Comparison of ENCODE assay signal across 15 cellular contexts in genomic region chr20:22762576-22763256, GRCh38.
DNase-seq lines count a peak whose midpoint lies in the region; ATAC-seq and TF ChIP-seq lines count a peak whose summit lies in the region.
"Had no signal": no experiment of that assay in that cellular context is flagged by ENCODE, and none has a peak within 500 bp of the region (broad histone marks: within the 10 kb centered on the region; RNA-seq: fewer than 3 reads in every experiment).

No MANE protein-coding gene starts in this region.

- H3F3A ChIP-seq in PC-9 (ENCODE audit: insufficient read depth, low read depth): peaks cover 27% of the 10 kb centered on the region

- H2AK5ac ChIP-seq in mesenchymal stem cell (ENCODE audit: low read length, severe bottlenecking): peak overlapping the region; percentile 94

- H3K4me1 ChIP-seq in PC-9 (replicated peaks; ENCODE audit: insufficient read depth) (peaks cover 42% of the 10 kb centered on the region), mesenchymal stem cell (ENCODE audit: control insufficient read depth, insufficient read depth, low read depth, low read length) (peaks cover 29% of the 10 kb centered on the region), upper lobe of right lung (peaks cover 5% of the 10 kb centered on the region)

- peak overlapping the region; percentile 70 for H4K91ac ChIP-seq in mesenchymal stem cell (ENCODE audit: low read length)

- no peaks in the 10 kb centered on the region for H3K27me3 Mint-ChIP-seq in chondrocyte (ENCODE audit: low read depth)
- H3K27me3 Mint-ChIP-seq: activated B cell treated with CpG ODN at 0.5 μM for 24 hours; CD4-positive, alpha-beta T cell; effector memory CD8-positive, alpha-beta T cell had no signal

- CTCF ChIA-PET in PC-9 (lab: Charles Lee): interaction anchor here (1.6 kb wide), 1 partner anchor 13 kb away, joined by 6 read pairs; no protein-coding TSS in a partner anchor

- H3K36me3 ChIP-seq in PC-9 (ENCODE audit: low read depth) (no peaks in the 10 kb centered on the region), mesenchymal stem cell (ENCODE audit: control insufficient read depth in 1 of 2, insufficient read depth in 2 of 2, low read depth in 1 of 2, low read length in 2 of 2) (no peaks in the 10 kb centered on the region), upper lobe of right lung (no peaks in the 10 kb centered on the region)

- H3K4me3 Mint-ChIP-seq in chondrocyte (ENCODE audit: unreplicated experiment): peak overlapping the region; percentile 6
- H3K4me3 Mint-ChIP-seq: activated B cell treated with CpG ODN at 0.5 μM for 24 hours; CD4-positive, alpha-beta T cell; effector memory CD8-positive, alpha-beta T cell; HFFc6; stimulated activated effector memory CD8-positive, alpha-beta T cell treated with anti-CD3 and anti-CD28 coated beads, Interleukin-12 subunit alpha, Interleukin-12 subunit beta, amount 100 ng/mL, for 72 hours had no signal

- H3K9me2 ChIP-seq in PC-9 (ENCODE audit: insufficient read depth): peaks cover 7% of the 10 kb centered on the region; the same call in 1 of the 2 replicates

- H3K4ac ChIP-seq in mesenchymal stem cell (ENCODE audit: low read depth in 1 of 2, low read length in 2 of 2): peak overlapping the region in 1 of 2 experiments; percentile 82

- H3K27ac ChIP-seq in PC-9 (peak overlapping the region; percentile 98), mesenchymal stem cell (ENCODE audit: low read length, poor library complexity, severe bottlenecking) (peak overlapping the region; percentile 96), upper lobe of right lung (peak overlapping the region; percentile 39)
- H3K27ac ChIP-seq: SK-N-MC had no signal

- H2BK15ac ChIP-seq in mesenchymal stem cell (ENCODE audit: low read depth, poor library complexity, severe bottlenecking): peak overlapping the region; percentile 7

- DNase-seq in PC-9: peak; percentile 50 to 58
- DNase-seq in chondrocyte (ENCODE audit: low spot score): no peak
- peak; percentile 3 for DNase-seq in mesenchymal stem cell
- DNase-seq in upper lobe of right lung: no peak
- DNase-seq in LoVo (ENCODE audit: low spot score): no peak
- no peak for DNase-seq in ACHN
- no peak for DNase-seq in DMS53 treated with DMSO at 0.1 percent for 48 hours (lab: John Stamatoyannopoulos, UW; ENCODE audit: unreplicated experiment)
- DNase-seq: activated B cell treated with CpG ODN at 0.5 μM for 24 hours; CD4-positive, alpha-beta T cell; effector memory CD8-positive, alpha-beta T cell; HFFc6; hypothalamus; NCI-H774 had no signal

- H3K4me1 Mint-ChIP-seq in chondrocyte (ENCODE audit: low read depth): peaks cover 75% of the 10 kb centered on the region
- H3K4me1 Mint-ChIP-seq: activated B cell treated with CpG ODN at 0.5 μM for 24 hours; stimulated activated effector memory CD8-positive, alpha-beta T cell treated with anti-CD3 and anti-CD28 coated beads, Interleukin-12 subunit alpha, Interleukin-12 subunit beta, amount 100 ng/mL, for 72 hours had no signal

- no peaks in the 10 kb centered on the region for H3K79me1 ChIP-seq in mesenchymal stem cell (replicated peaks; ENCODE audit: low read length, poor library complexity, severe bottlenecking)

- no peaks in the 10 kb centered on the region for H3K36me3 Mint-ChIP-seq in chondrocyte (ENCODE audit: low read depth)
- H3K36me3 Mint-ChIP-seq: stimulated activated effector memory CD8-positive, alpha-beta T cell treated with anti-CD3 and anti-CD28 coated beads, Interleukin-12 subunit alpha, Interleukin-12 subunit beta, amount 100 ng/mL, for 72 hours had no signal

- no peaks in the 10 kb centered on the region for H3K9me3 Mint-ChIP-seq in chondrocyte (ENCODE audit: low read depth)
- H3K9me3 Mint-ChIP-seq: activated B cell treated with CpG ODN at 0.5 μM for 24 hours had no signal

- POLR2A ChIA-PET in PC-9 (lab: Charles Lee; ENCODE audit: unreplicated experiment): interaction anchor here (0.6 to 1.5 kb wide), 2 partner anchors 13 to 61 kb away, joined by 3 to 8 read pairs; no protein-coding TSS in a partner anchor

- H3K4me3 ChIP-seq in PC-9 (peak overlapping the region; percentile 29; the same call in 1 of the 2 replicates), mesenchymal stem cell (ENCODE audit: insufficient read depth in 1 of 2, low read depth in 1 of 2, low read length in 2 of 2) (no peak overlapping the region), upper lobe of right lung (no peak overlapping the region)
- H3K4me3 ChIP-seq: SK-N-MC had no signal

- peak; percentile 64 for ATAC-seq in upper lobe of right lung
- ATAC-seq: effector memory CD8-positive, alpha-beta T cell; stimulated activated effector memory CD8-positive, alpha-beta T cell treated with anti-CD3 and anti-CD28 coated beads, Interleukin-12 subunit alpha, Interleukin-12 subunit beta, amount 100 ng/mL, for 72 hours had no signal

- H2BK12ac ChIP-seq in mesenchymal stem cell (ENCODE audit: low read length in 2 of 2): peak overlapping the region; percentile 57 to 61

- H3K4me2 ChIP-seq in PC-9: peak overlapping the region; percentile 75
- H3K4me2 ChIP-seq in mesenchymal stem cell (ENCODE audit: low read length, poor library complexity, severe bottlenecking): no peak overlapping the region

- intact Hi-C loops in PC-9 (cut with micrococcal nuclease; ENCODE audit: unreplicated experiment) (loop anchor here (1.0 to 10.0 kb wide), 8 partner anchors 13 to 862 kb away; partner anchors contain the start of genes NXT1 and THBD), upper lobe of right lung (cut with DNase I) (no loop called here)

- H2AFZ ChIP-seq in PC-9 (peak overlapping the region; percentile 68; the same call in 1 of the 2 replicates), mesenchymal stem cell (ENCODE audit: low read depth, low read length) (no peak overlapping the region)

- H4K8ac ChIP-seq in mesenchymal stem cell (ENCODE audit: low read length): no peak overlapping the region

- H3K9me3 ChIP-seq in PC-9 (ENCODE audit: insufficient read depth, low read depth) (no peaks in the 10 kb centered on the region), mesenchymal stem cell (ENCODE audit: control insufficient read depth, low read length) (no peaks in the 10 kb centered on the region), upper lobe of right lung (no peaks in the 10 kb centered on the region)

- peak overlapping the region; percentile 69 for H2BK5ac ChIP-seq in mesenchymal stem cell (ENCODE audit: low read depth, low read length, poor library complexity, severe bottlenecking)

- TF ChIP-seq CTCF in PC-9 (conservative IDR thresholded peaks at IDR 0.05): no peak
- TF ChIP-seq CTCF in chondrocyte (IDR thresholded peaks at IDR 0.05): no peak
- TF ChIP-seq CTCF in upper lobe of right lung (IDR thresholded peaks at IDR 0.05): no peak

- BruUV-seq in PC-9 (replicated peaks; lab: Mats Ljungman, UMichigan): TSS peak; percentile 96

- H3K23ac ChIP-seq in mesenchymal stem cell (ENCODE audit: low read length in 2 of 2): peak overlapping the region in 1 of 2 experiments; percentile 27

- peak overlapping the region; percentile 58 to 72 for H3K18ac ChIP-seq in mesenchymal stem cell (ENCODE audit: low read depth in 1 of 2, low read length in 2 of 2)

- H3K14ac ChIP-seq in mesenchymal stem cell (ENCODE audit: low read length in 2 of 2): peak overlapping the region in 1 of 2 experiments; percentile 90

- H3K27me3 ChIP-seq in PC-9 (ENCODE audit: insufficient read depth, low read depth) (no peaks in the 10 kb centered on the region), mesenchymal stem cell (ENCODE audit: control insufficient read depth in 1 of 2, insufficient read depth in 1 of 2, low read length in 2 of 2) (peaks cover 0 to 21% of the 10 kb centered on the region in 2 experiments), upper lobe of right lung (no peaks in the 10 kb centered on the region)

- no peak overlapping the region for H2BK120ac ChIP-seq in mesenchymal stem cell (ENCODE audit: low read depth, low read length)

- H4K20me1 ChIP-seq in PC-9 (ENCODE audit: insufficient read depth): no peaks in the 10 kb centered on the region

- H3K27ac Mint-ChIP-seq in chondrocyte (ENCODE audit: unreplicated experiment): peak overlapping the region; percentile 92
- H3K27ac Mint-ChIP-seq: activated B cell treated with CpG ODN at 0.5 μM for 24 hours; CD4-positive, alpha-beta T cell; effector memory CD8-positive, alpha-beta T cell; HFFc6; stimulated activated effector memory CD8-positive, alpha-beta T cell treated with anti-CD3 and anti-CD28 coated beads, Interleukin-12 subunit alpha, Interleukin-12 subunit beta, amount 100 ng/mL, for 72 hours had no signal

- no peak overlapping the region for H3K9ac ChIP-seq in mesenchymal stem cell (ENCODE audit: low read length)

- WGBS in mesenchymal stem cell: 73% methylated on average over 6 of the region's 6 CpGs

- in situ Hi-C loops in ACHN (cut with HindIII; ENCODE audit: low pct_ligation_motif_present, low pct_unique_long_range_greater_than_20kb, low sequenced_read_pairs): no loop called here

- no peaks in the 10 kb centered on the region for H3K79me2 ChIP-seq in PC-9 (ENCODE audit: low read depth)

Comparison
In these comparisons a context has a peak if more than half of its experiments do, and no peak if none do; other contexts are left out.
1. DNase-seq: peak in PC-9 (2 of 2) and mesenchymal stem cell (single experiment); none in chondrocyte (single experiment), upper lobe of right lung (single experiment), LoVo (single experiment), ACHN (single experiment) and DMS53 treated with DMSO at 0.1 percent for 48 hours (single experiment).
2. H3K27ac ChIP-seq: peak in every context shown above with its lines; median percentile 98 in PC-9; 96 in mesenchymal stem cell; 39 in upper lobe of right lung.